In the genomic region with DNA sequence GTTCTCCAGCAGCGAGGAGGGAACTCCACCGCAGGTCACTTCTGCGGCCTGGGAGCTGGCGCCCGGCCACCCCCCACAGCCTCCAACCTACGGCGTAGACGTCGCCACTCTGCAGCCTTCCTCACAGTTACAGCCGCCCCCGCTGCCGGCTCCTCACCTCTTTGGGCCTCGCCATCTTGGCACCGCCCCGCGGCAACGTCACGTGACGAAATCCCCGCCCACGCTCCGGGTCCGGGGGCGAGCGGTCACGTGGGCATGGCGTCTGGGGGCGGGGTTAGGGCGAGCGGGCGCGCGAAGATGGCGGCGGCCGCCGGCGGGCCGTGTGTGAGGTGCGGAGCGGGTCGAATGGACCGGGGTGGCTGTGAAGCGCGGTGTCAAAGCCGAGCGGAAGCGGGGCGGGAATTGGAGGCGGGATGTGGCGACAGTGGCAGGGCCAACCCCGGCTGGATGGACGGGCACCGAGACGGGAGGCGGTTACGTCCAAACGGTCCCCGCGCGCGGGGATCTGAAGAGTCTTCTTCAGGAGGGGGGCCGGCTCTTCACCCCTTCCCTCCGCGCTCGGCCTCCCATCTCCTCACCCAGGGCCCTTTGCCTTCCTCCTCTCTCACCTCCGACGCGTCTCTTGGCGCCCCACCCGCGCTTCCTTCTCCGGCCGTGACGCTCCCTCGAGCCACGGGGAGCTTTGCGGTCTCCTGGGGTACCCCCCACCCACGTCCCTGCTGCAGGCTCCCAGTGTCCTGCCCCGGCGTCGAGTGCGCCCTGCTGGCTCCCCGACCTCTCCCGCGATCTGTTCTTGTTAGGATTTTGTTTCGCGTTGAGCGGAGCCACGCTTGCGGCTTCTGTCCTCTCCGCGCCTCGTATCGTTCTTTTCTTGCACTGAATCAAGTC, we compare ENCODE assay signal across 8 cellular contexts. TPM values are rescaled to one million over a fixed set of nuclear protein-coding genes. Genes with fewer than 3 reads are reported as not detected.
DNase-seq lines count a peak whose midpoint lies in the region; ATAC-seq and TF ChIP-seq lines count a peak whose summit lies in the region.

A gene (minus strand): TSS at position 181 of the 888 bp plus-strand sequence. CDS start 300 bp downstream, outside the sequence.
A gene with protein sequence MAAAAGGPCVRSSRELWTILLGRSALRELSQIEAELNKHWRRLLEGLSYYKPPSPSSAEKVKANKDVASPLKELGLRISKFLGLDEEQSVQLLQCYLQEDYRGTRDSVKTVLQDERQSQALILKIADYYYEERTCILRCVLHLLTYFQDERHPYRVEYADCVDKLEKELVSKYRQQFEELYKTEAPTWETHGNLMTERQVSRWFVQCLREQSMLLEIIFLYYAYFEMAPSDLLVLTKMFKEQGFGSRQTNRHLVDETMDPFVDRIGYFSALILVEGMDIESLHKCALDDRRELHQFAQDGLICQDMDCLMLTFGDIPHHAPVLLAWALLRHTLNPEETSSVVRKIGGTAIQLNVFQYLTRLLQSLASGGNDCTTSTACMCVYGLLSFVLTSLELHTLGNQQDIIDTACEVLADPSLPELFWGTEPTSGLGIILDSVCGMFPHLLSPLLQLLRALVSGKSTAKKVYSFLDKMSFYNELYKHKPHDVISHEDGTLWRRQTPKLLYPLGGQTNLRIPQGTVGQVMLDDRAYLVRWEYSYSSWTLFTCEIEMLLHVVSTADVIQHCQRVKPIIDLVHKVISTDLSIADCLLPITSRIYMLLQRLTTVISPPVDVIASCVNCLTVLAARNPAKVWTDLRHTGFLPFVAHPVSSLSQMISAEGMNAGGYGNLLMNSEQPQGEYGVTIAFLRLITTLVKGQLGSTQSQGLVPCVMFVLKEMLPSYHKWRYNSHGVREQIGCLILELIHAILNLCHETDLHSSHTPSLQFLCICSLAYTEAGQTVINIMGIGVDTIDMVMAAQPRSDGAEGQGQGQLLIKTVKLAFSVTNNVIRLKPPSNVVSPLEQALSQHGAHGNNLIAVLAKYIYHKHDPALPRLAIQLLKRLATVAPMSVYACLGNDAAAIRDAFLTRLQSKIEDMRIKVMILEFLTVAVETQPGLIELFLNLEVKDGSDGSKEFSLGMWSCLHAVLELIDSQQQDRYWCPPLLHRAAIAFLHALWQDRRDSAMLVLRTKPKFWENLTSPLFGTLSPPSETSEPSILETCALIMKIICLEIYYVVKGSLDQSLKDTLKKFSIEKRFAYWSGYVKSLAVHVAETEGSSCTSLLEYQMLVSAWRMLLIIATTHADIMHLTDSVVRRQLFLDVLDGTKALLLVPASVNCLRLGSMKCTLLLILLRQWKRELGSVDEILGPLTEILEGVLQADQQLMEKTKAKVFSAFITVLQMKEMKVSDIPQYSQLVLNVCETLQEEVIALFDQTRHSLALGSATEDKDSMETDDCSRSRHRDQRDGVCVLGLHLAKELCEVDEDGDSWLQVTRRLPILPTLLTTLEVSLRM (N-terminal part only) (plus strand): TSS at position 277 of the 888 bp plus-strand sequence. CDS start 21 bp downstream, at position 298.

- H3K27ac ChIP-seq in osteoblast (ENCODE audit: low read depth, low read length) (peak within 1 kb of the TSS; percentile 96), testis (peak within 1 kb of the TSS; percentile 80 to 96)

- peak; percentile 33 for TF ChIP-seq POLR2A in testis (IDR thresholded peaks at IDR 0.05)

- no peak for TF ChIP-seq CTCF in osteoblast (IDR thresholded peaks at IDR 0.05; ENCODE audit: extremely low read depth, low read depth, low read length)
- no peak for TF ChIP-seq CTCF in testis (IDR thresholded peaks at IDR 0.05)

- peaks cover 8% of the 10 kb centered on the region for H3K4me1 ChIP-seq in osteoblast (ENCODE audit: insufficient read depth, low read length)
- peaks cover 12% of the 10 kb centered on the region for H3K4me1 ChIP-seq in testis

- H3K27ac Mint-ChIP-seq in activated naive CD4-positive, alpha-beta T cell treated with anti-CD3 and anti-CD28 coated beads, Interleukin-2, amount 50 U/mL, for 72 hours, result peak within 1 kb of the TSS; percentile 95 to 99

- DNase-seq in NCI-H1048 (lab: John Stamatoyannopoulos, UW) (peak; percentile 86), SKM-1 (lab: John Stamatoyannopoulos, UW; ENCODE audit: unreplicated experiment) (peak; percentile 82), glomerular visceral epithelial cell (ENCODE audit: extremely low spot score) (peak; percentile 94), osteoblast (ENCODE audit: insufficient read length, low spot score, missing footprints) (peak; percentile 99), testis (peak; percentile 97)
- DNase-seq in activated naive CD4-positive, alpha-beta T cell treated with anti-CD3 and anti-CD28 coated beads, Interleukin-2, amount 50 U/mL, for 72 hours (ENCODE audit: low spot score in 2 of 2), result peak; percentile 98 to 100

- peak within 1 kb of the TSS; percentile 65 for H3K4me3 ChIP-seq in GM08714 (ENCODE audit: low read length)
- peak within 1 kb of the TSS; percentile 93 for H3K4me3 ChIP-seq in osteoblast (ENCODE audit: insufficient read depth, low read length)
- H3K4me3 ChIP-seq in testis, result peak within 1 kb of the TSS; percentile 72 to 91

- ATAC-seq in HG02571 (IDR thresholded peaks at IDR 0.05; ENCODE audit: unreplicated experiment), result peak; percentile 73
- peak; percentile 83 to 89 for ATAC-seq in activated naive CD4-positive, alpha-beta T cell treated with anti-CD3 and anti-CD28 coated beads, Interleukin-2, amount 50 U/mL, for 72 hours

- H3K36me3 ChIP-seq in osteoblast (ENCODE audit: insufficient read depth, low read length) (peaks cover 17% of the 10 kb centered on the region), testis (ENCODE audit: low read depth, missing control alignments) (no peaks in the 10 kb centered on the region)

- H3K9me3 ChIP-seq in osteoblast (ENCODE audit: low read depth, low read length) (no peaks in the 10 kb centered on the region), testis (no peaks in the 10 kb centered on the region)

- peaks cover 3% of the 10 kb centered on the region for H4K20me1 ChIP-seq in osteoblast (ENCODE audit: insufficient read depth, low read length)

- peak within 1 kb of the TSS; percentile 83 for H3K4me2 ChIP-seq in osteoblast (ENCODE audit: insufficient read depth, low read length)

- peaks cover 14 to 25% of the 10 kb centered on the region in 2 donors for H3K36me3 Mint-ChIP-seq in activated naive CD4-positive, alpha-beta T cell treated with anti-CD3 and anti-CD28 coated beads, Interleukin-2, amount 50 U/mL, for 72 hours

- intact Hi-C loops in testis (cut with DNase I; ENCODE audit: low total_unique reads), result no loop called here

- H3K27me3 ChIP-seq in osteoblast (ENCODE audit: insufficient read depth, low read length), result no peaks in the 10 kb centered on the region
- H3K27me3 ChIP-seq in testis, result no peaks in the 10 kb centered on the region

- peaks cover 21% of the 10 kb centered on the region for H3K79me2 ChIP-seq in osteoblast (ENCODE audit: insufficient read depth, low read length)

- peak within 1 kb of the TSS; percentile 96 for H2AFZ ChIP-seq in osteoblast (ENCODE audit: low read length)

- WGBS in testis, 2 donors, result 0% methylated on average over 42 to 95 of the region's 95 CpGs

- no peaks in the 10 kb centered on the region for H3K9me3 Mint-ChIP-seq in activated naive CD4-positive, alpha-beta T cell treated with anti-CD3 and anti-CD28 coated beads, Interleukin-2, amount 50 U/mL, for 72 hours

RNA-seq across cellular contexts. Expression of the first gene that starts in this region (rescaled TPM):
- total RNA-seq in activated naive CD4-positive, alpha-beta T cell treated with anti-CD3 and anti-CD28 coated beads, Interleukin-2, amount 50 U/mL, for 72 hours, result 1 to 10 TPM; 5.1 to 5.6 TPM
- 28.6 and 29.5 TPM in 2 replicates for total RNA-seq in osteoblast
- total RNA-seq in testis, result 10 to 100 TPM; 26.4 to 29.4 TPM
- 36.9 TPM for polyA plus RNA-seq in testis (ENCODE audit: insufficient read depth, low read depth, low replicate concordance)

RNA-seq across cellular contexts. Expression of the second gene that starts in this region (rescaled TPM):
- total RNA-seq in activated naive CD4-positive, alpha-beta T cell treated with anti-CD3 and anti-CD28 coated beads, Interleukin-2, amount 50 U/mL, for 72 hours, result 100 to 1,000 TPM; 110 to 123 TPM
- 28.9 and 30.0 TPM in 2 replicates for total RNA-seq in osteoblast
- total RNA-seq in testis, result 100 to 1,000 TPM; 165 to 184 TPM
- 241 TPM for polyA plus RNA-seq in testis (ENCODE audit: insufficient read depth, low read depth, low replicate concordance)

Comparison
In these comparisons a context has a peak if more than half of its experiments do, and no peak if none do; other contexts are left out.
1. Peak in every context shown above with its lines: DNase-seq, ATAC-seq, H3K4me3 ChIP-seq and H3K27ac ChIP-seq.